15 cellular contexts compared by ENCODE assay signal in genomic region chr13:109684084-109684835, GRCh38.
DNase-seq lines count a peak whose midpoint lies in the region; TF ChIP-seq lines count a peak whose summit lies in the region.
"Had no signal": no experiment of that assay in that cellular context is flagged by ENCODE, and none has a peak within 500 bp of the region (broad histone marks: within the 10 kb centered on the region; RNA-seq: fewer than 3 reads in every experiment).

No MANE protein-coding gene starts in this region.

- H3K27me3 Mint-ChIP-seq in MCF 10A (ENCODE audit: insufficient read depth, unreplicated experiment): peaks cover 15% of the 10 kb centered on the region
- H3K27me3 Mint-ChIP-seq in type B pancreatic cell: peaks cover 6% of the 10 kb centered on the region

- no peak for TF ChIP-seq POLR2A in ovary (IDR thresholded peaks at IDR 0.05)

- POLR2A ChIA-PET in MCF 10A (lab: Yijun Ruan, JAX): no interaction called here

- TF ChIP-seq EP300 in ovary (IDR thresholded peaks at IDR 0.05): no peak

- in situ Hi-C loops in mammary epithelial cell (cut with MboI; ENCODE audit: low sequenced_read_pairs in 2 of 2): no loop called here

- CTCF ChIA-PET in MCF 10A (lab: Yijun Ruan, JAX) (interaction anchor here (0.9 kb wide), 1 partner anchor 8 kb away, joined by 3 read pairs; no protein-coding TSS in a partner anchor), mammary epithelial cell (lab: Charles Lee; ENCODE audit: low non-redundant PET) (no interaction called here)

- 90% methylated on average over 8 of the region's 8 CpGs for WGBS in mammary epithelial cell (ENCODE audit: low coverage, missing lambda C conversion rate)
- WGBS in ovary, 3 donors: 74 to 79% (median 75%) methylated on average over 8 of the region's 8 CpGs

- H3K4me3 ChIP-seq in mammary epithelial cell (replicated peaks in 1 of 3; ENCODE audit: insufficient read depth in 1 of 3, low read depth in 2 of 3, low read length in 3 of 3) (no peak overlapping the region), colonic mucosa (no peak overlapping the region), mucosa of rectum (ENCODE audit: low read length in 2 of 2) (peak overlapping the region; percentile 47 to 59), ovary (no peak overlapping the region)
- H3K4me3 ChIP-seq: A549, tibial nerve had no signal

- H3K36me3 ChIP-seq in mammary epithelial cell (ENCODE audit: insufficient read depth, low read length) (no peaks in the 10 kb centered on the region), colonic mucosa (no peaks in the 10 kb centered on the region), mucosa of rectum (ENCODE audit: control insufficient read depth in 2 of 2, insufficient read depth in 2 of 2, low read length in 2 of 2) (no peaks in the 10 kb centered on the region), ovary (no peaks in the 10 kb centered on the region)
- H3K36me3 ChIP-seq: neutrophil, tibial nerve had no signal

- H3K27ac Mint-ChIP-seq in MCF 10A (ENCODE audit: low read depth, unreplicated experiment) (peak overlapping the region; percentile 76), type B pancreatic cell (peak overlapping the region; percentile 76)
- H3K27ac Mint-ChIP-seq: CD8-positive, alpha-beta T cell; stimulated activated effector memory CD8-positive, alpha-beta T cell treated with anti-CD3 and anti-CD28 coated beads, Interleukin-12 subunit alpha, Interleukin-12 subunit beta, amount 100 ng/mL, for 72 hours had no signal

- peaks cover 16% of the 10 kb centered on the region for H3K4me1 Mint-ChIP-seq in MCF 10A (ENCODE audit: insufficient read depth, unreplicated experiment)
- H3K4me1 Mint-ChIP-seq in type B pancreatic cell (ENCODE audit: unreplicated experiment): peaks cover 16% of the 10 kb centered on the region
- H3K4me1 Mint-ChIP-seq: stimulated activated effector memory CD8-positive, alpha-beta T cell treated with anti-CD3 and anti-CD28 coated beads, Interleukin-12 subunit alpha, Interleukin-12 subunit beta, amount 100 ng/mL, for 72 hours had no signal

- BruUV-seq in MCF 10A (replicated peaks; lab: Mats Ljungman, UMichigan): no TSS peak
- BruUV-seq in mammary epithelial cell (replicated peaks; lab: Mats Ljungman, UMichigan): no TSS peak

- H3K4me3 Mint-ChIP-seq in MCF 10A (ENCODE audit: unreplicated experiment) (peak overlapping the region; percentile 62), type B pancreatic cell (no peak overlapping the region)
- H3K4me3 Mint-ChIP-seq: CD8-positive, alpha-beta T cell; stimulated activated effector memory CD8-positive, alpha-beta T cell treated with anti-CD3 and anti-CD28 coated beads, Interleukin-12 subunit alpha, Interleukin-12 subunit beta, amount 100 ng/mL, for 72 hours had no signal

- no peak overlapping the region for H2AFZ ChIP-seq in mammary epithelial cell (ENCODE audit: low read depth, low read length)

- dilution Hi-C loops in mammary epithelial cell (cut with HindIII; ENCODE audit: low sequenced_read_pairs): no loop called here

- H3K36me3 Mint-ChIP-seq in MCF 10A (ENCODE audit: insufficient read depth, unreplicated experiment) (no peaks in the 10 kb centered on the region), type B pancreatic cell (no peaks in the 10 kb centered on the region)
- H3K36me3 Mint-ChIP-seq: CD8-positive, alpha-beta T cell; stimulated activated effector memory CD8-positive, alpha-beta T cell treated with anti-CD3 and anti-CD28 coated beads, Interleukin-12 subunit alpha, Interleukin-12 subunit beta, amount 100 ng/mL, for 72 hours had no signal

- H3K9me3 ChIP-seq in mammary epithelial cell (replicated peaks; ENCODE audit: insufficient read depth, low read length) (no peaks in the 10 kb centered on the region), colonic mucosa (no peaks in the 10 kb centered on the region), mucosa of rectum (ENCODE audit: control insufficient read depth in 2 of 2, low read length in 2 of 2) (no peaks in the 10 kb centered on the region), ovary (no peaks in the 10 kb centered on the region)
- H3K9me3 ChIP-seq: A549, neutrophil, tibial nerve had no signal

- H3K9me3 Mint-ChIP-seq in MCF 10A (ENCODE audit: unreplicated experiment): no peaks in the 10 kb centered on the region
- H3K9me3 Mint-ChIP-seq in type B pancreatic cell: no peaks in the 10 kb centered on the region
- H3K9me3 Mint-ChIP-seq: CD8-positive, alpha-beta T cell; stimulated activated effector memory CD8-positive, alpha-beta T cell treated with anti-CD3 and anti-CD28 coated beads, Interleukin-12 subunit alpha, Interleukin-12 subunit beta, amount 100 ng/mL, for 72 hours had no signal

- H3K4me2 ChIP-seq in mammary epithelial cell (ENCODE audit: insufficient read depth, low read depth, low read length): no peak overlapping the region

- H3K79me2 ChIP-seq in mammary epithelial cell (ENCODE audit: insufficient read depth, low read length): no peaks in the 10 kb centered on the region

- H3K9ac ChIP-seq in mammary epithelial cell (ENCODE audit: insufficient read depth, low read length): no peak overlapping the region
- H3K9ac ChIP-seq in colonic mucosa (ENCODE audit: low read depth in 2 of 2, low read length in 2 of 2): peak overlapping the region in 1 of 2 donors; percentile 41
- peak overlapping the region in 1 of 2 donors; percentile 53 for H3K9ac ChIP-seq in mucosa of rectum (ENCODE audit: low read depth in 1 of 2, low read length in 2 of 2)

- H3K27me3 ChIP-seq in mammary epithelial cell (ENCODE audit: insufficient read depth, low read length) (no peaks in the 10 kb centered on the region), colonic mucosa (no peaks in the 10 kb centered on the region), mucosa of rectum (ENCODE audit: control insufficient read depth in 2 of 2, insufficient read depth in 2 of 2, low read length in 2 of 2) (peaks cover 0 to 2% of the 10 kb centered on the region in 2 donors), ovary (no peaks in the 10 kb centered on the region)
- H3K27me3 ChIP-seq: neutrophil, tibial nerve had no signal

- DNase-seq in MCF 10A (ENCODE audit: unreplicated experiment) (no peak), mammary epithelial cell (no peak), colonic mucosa (peak; percentile 56), type B pancreatic cell (ENCODE audit: extremely low spot score, unreplicated experiment) (no peak), NCI-H345 treated with DMSO at 0.1 percent for 48 hours (lab: John Stamatoyannopoulos, UW; ENCODE audit: unreplicated experiment) (no peak), ovary (no peak), RKO (ENCODE audit: low spot score) (no peak)
- DNase-seq: CD8-positive, alpha-beta T cell; foreskin melanocyte; NCI-H82 had no signal

- intact Hi-C loops in MCF 10A (cut with micrococcal nuclease) (no loop called here), mammary epithelial cell (cut with micrococcal nuclease) (no loop called here), colonic mucosa (cut with DNase I) (no loop called here), ovary (cut with DNase I) (no loop called here)

- H4K20me1 ChIP-seq in mammary epithelial cell (ENCODE audit: insufficient read depth, low read length): no peaks in the 10 kb centered on the region

- H3K27ac ChIP-seq in mammary epithelial cell (ENCODE audit: insufficient read depth, low read depth, low read length) (no peak overlapping the region), colonic mucosa (peak overlapping the region; percentile 90), mucosa of rectum (ENCODE audit: low read depth in 2 of 2, low read length in 2 of 2) (peak overlapping the region; percentile 88 to 91), ovary (peak overlapping the region in 1 of 2 donors; percentile 63)
- H3K27ac ChIP-seq: A549, neutrophil, tibial nerve had no signal

- TF ChIP-seq CTCF in MCF 10A (IDR thresholded peaks at IDR 0.05; ENCODE audit: unreplicated experiment): no peak
- TF ChIP-seq CTCF in mammary epithelial cell (conservative IDR thresholded peaks at IDR 0.05 in 1 of 2, IDR thresholded peaks at IDR 0.05 in 1 of 2; ENCODE audit: extremely low read depth in 1 of 2, insufficient read depth in 1 of 2, low read depth in 1 of 2, low read length in 2 of 2): no peak
- TF ChIP-seq CTCF in colonic mucosa (IDR thresholded peaks at IDR 0.05): no peak
- TF ChIP-seq CTCF in type B pancreatic cell (conservative IDR thresholded peaks at IDR 0.05): no peak
- TF ChIP-seq CTCF in ovary (IDR thresholded peaks at IDR 0.05): no peak

- no peaks in the 10 kb centered on the region for H3K4me1 ChIP-seq in mammary epithelial cell (ENCODE audit: insufficient read depth, low read length)
- no peaks in the 10 kb centered on the region for H3K4me1 ChIP-seq in colonic mucosa
- H3K4me1 ChIP-seq in mucosa of rectum (ENCODE audit: control insufficient read depth in 2 of 2, insufficient read depth in 2 of 2, low read length in 2 of 2): peaks cover 30 to 45% of the 10 kb centered on the region in 2 donors
- peaks cover 6% of the 10 kb centered on the region for H3K4me1 ChIP-seq in ovary (ENCODE audit: insufficient read depth)
- H3K4me1 ChIP-seq: A549 had no signal

Comparison
In these comparisons a context has a peak if more than half of its experiments do, and no peak if none do; other contexts are left out.
1. H3K4me3 ChIP-seq: peak in mucosa of rectum (2 of 2); none in mammary epithelial cell (0 of 3), colonic mucosa (single experiment) and ovary (single experiment).